10 cellular contexts compared by ENCODE assay signal in the genomic region with DNA sequence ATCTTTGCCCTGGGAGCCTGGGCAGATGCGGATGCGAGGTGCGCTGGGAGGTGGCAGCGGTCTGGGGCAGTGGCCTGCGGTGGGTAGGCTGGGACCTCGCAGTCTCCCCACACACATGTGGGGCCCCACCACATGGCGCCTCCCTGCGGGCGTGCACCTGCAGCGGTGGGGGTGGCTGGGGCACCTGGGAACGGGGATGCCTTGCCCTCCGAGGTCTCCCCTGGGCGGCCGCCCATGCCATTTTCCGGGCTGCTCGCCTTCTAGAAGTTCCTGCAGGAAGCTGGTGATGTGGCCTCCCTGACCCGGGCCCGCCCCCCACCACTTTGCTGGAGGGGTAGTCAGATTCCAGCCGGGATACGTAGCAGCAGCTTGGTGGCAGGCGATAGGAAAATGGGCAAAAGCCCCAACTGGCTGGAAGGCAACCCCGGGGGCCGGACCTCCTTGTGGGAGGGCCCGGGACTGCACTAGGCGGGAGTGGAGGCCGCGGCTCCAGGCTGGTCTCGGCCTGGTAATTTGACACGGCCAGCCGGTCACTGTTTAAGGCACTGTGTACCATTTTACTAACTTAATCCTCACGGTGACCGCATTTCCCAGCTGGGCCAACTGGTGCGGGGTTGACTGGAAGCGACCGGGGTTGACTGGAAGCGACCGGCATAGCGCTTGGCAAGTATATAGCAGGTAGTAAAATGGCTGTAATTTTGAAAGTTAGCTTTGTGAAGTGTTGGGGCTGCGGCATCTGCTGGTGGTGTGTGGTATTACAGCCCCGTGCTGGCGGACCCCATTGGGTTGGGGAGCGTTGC. TPM values are rescaled to one million over a fixed set of nuclear protein-coding genes. Genes with fewer than 3 reads are reported as not detected.
DNase-seq lines count a peak whose midpoint lies in the region; ATAC-seq, FAIRE-seq and TF ChIP-seq lines count a peak whose summit lies in the region.
"Had no signal": no experiment of that assay in that cellular context is flagged by ENCODE, and none has a peak within 500 bp of the region (broad histone marks: within the 10 kb centered on the region; RNA-seq: fewer than 3 reads in every experiment).

No MANE protein-coding gene starts in this region.

- H3K4me3 ChIP-seq in OCI-LY3 (ENCODE audit: low read length) (no peak overlapping the region), astrocyte of the spinal cord (ENCODE audit: low read depth, low read length) (no peak overlapping the region), stomach smooth muscle (ENCODE audit: low read length in 2 of 2) (peak overlapping the region; percentile 39 to 59)
- H3K4me3 ChIP-seq: HAP-1 had no signal

- no peaks in the 10 kb centered on the region for H4K20me1 ChIP-seq in OCI-LY3 (ENCODE audit: insufficient read depth, low read length)

- DNase-seq in AG08396 (ENCODE audit: low spot score) = peak; percentile 76
- DNase-seq in GM18507 (ENCODE audit: extremely low spot score, insufficient read length, low read depth) = peak; percentile 42
- DNase-seq in astrocyte of the spinal cord (ENCODE audit: low read depth, low spot score) = peak; percentile 48
- DNase-seq in left colon = peak in 1 of 2 donors; percentile 48
- no peak for DNase-seq in NCI-H2029 (lab: John Stamatoyannopoulos, UW)

- no peaks in the 10 kb centered on the region for H3K9me3 ChIP-seq in OCI-LY3 (ENCODE audit: insufficient read depth, low read length)
- H3K9me3 ChIP-seq in stomach smooth muscle (ENCODE audit: control insufficient read depth in 2 of 2, low read length in 2 of 2) = no peaks in the 10 kb centered on the region
- H3K9me3 ChIP-seq: HAP-1 had no signal

- H3K36me3 ChIP-seq in OCI-LY3 (replicated peaks; ENCODE audit: low read depth, low read length) = peaks cover 35% of the 10 kb centered on the region
- no peaks in the 10 kb centered on the region for H3K36me3 ChIP-seq in stomach smooth muscle (ENCODE audit: control insufficient read depth in 2 of 2, insufficient read depth in 2 of 2, low read length in 2 of 2)

- in situ Hi-C loops in astrocyte of the spinal cord (cut with HindIII; ENCODE audit: low sequenced_read_pairs) = no loop called here

- H3K9ac ChIP-seq in OCI-LY3 (ENCODE audit: low read length) (no peak overlapping the region), stomach smooth muscle (ENCODE audit: low read length in 2 of 2) (peak overlapping the region in 1 of 2 donors; percentile 56)

- intact Hi-C loops in left colon (cut with DNase I, micrococcal nuclease) = loop anchor here in 1 of 2 donors (10.0 kb wide), 2 partner anchors 141 to 231 kb away; a partner anchor contains a TSS

- H3K27ac ChIP-seq in OCI-LY3 (ENCODE audit: low read length) (no peak overlapping the region), stomach smooth muscle (ENCODE audit: low read length) (no peak overlapping the region)
- H3K27ac ChIP-seq: epithelial cell of prostate had no signal

- H3K4me2 ChIP-seq in OCI-LY3 (ENCODE audit: low read length) = no peak overlapping the region

- peak; percentile 55 for ATAC-seq in left colon
- no peak for ATAC-seq in GM19463 (IDR thresholded peaks at IDR 0.05; ENCODE audit: unreplicated experiment)

- no peak for FAIRE-seq in GM18507 (lab: Jason Lieb, UNC)

- no peaks in the 10 kb centered on the region for H3K79me2 ChIP-seq in OCI-LY3 (ENCODE audit: low read length)

- TF ChIP-seq CTCF in OCI-LY3 (IDR thresholded peaks at IDR 0.05; ENCODE audit: low read depth, low read length) (peak; percentile 55), astrocyte of the spinal cord (IDR thresholded peaks at IDR 0.05; ENCODE audit: low read depth, low read length) (peak; percentile 83)

- no peaks in the 10 kb centered on the region for H3K27me3 ChIP-seq in OCI-LY3 (ENCODE audit: low read depth, low read length)
- peaks cover 0 to 6% of the 10 kb centered on the region in 2 donors for H3K27me3 ChIP-seq in stomach smooth muscle (ENCODE audit: control insufficient read depth in 1 of 2, insufficient read depth in 2 of 2, low read length in 2 of 2)

- H3K4me1 ChIP-seq in OCI-LY3 (ENCODE audit: low read length) = no peaks in the 10 kb centered on the region
- no peaks in the 10 kb centered on the region for H3K4me1 ChIP-seq in stomach smooth muscle (ENCODE audit: control insufficient read depth, insufficient read depth, low read length)

- H2AFZ ChIP-seq in OCI-LY3 (ENCODE audit: low read depth, low read length) = no peak overlapping the region

RNA-seq across cellular contexts. Expression of a gene that starts 38.5 kb away (rescaled TPM):
- under 1 TPM in 1 of 2 donors, not detected in 1; 0.40 TPM for total RNA-seq in left colon

Comparison
In these comparisons a context has a peak if more than half of its experiments do, and no peak if none do; other contexts are left out.
1. H3K4me3 ChIP-seq: peak in stomach smooth muscle (2 of 2); none in OCI-LY3 (single experiment) and astrocyte of the spinal cord (single experiment).